8 cellular contexts compared by ENCODE assay signal in genomic region chr2:54724560-54725342, GRCh38. TPM values are rescaled to one million over a fixed set of nuclear protein-coding genes. Genes with fewer than 3 reads are reported as not detected.
DNase-seq lines count a peak whose midpoint lies in the region; ATAC-seq and TF ChIP-seq lines count a peak whose summit lies in the region.

No MANE protein-coding gene starts in this region.

- peak overlapping the region; percentile 72 for H3K9ac ChIP-seq in NT2/D1 (ENCODE audit: insufficient read length, low read depth)

- H3K27me3 ChIP-seq in NT2/D1 (ENCODE audit: insufficient read depth, insufficient read length) (peaks cover 59% of the 10 kb centered on the region), spleen (replicated peaks in 1 of 7) (peaks cover 0 to 33% (median 12%) of the 10 kb centered on the region in 7 donors)

- TF ChIP-seq POLR2A in spleen (IDR thresholded peaks at IDR 0.05) = no peak

- TF ChIP-seq CTCF in astrocyte of the cerebellum (IDR thresholded peaks at IDR 0.05; ENCODE audit: low read depth, low read length, missing control alignments) = no peak
- TF ChIP-seq CTCF in spleen (IDR thresholded peaks at IDR 0.05 in 8 of 11, conservative IDR thresholded peaks at IDR 0.05 in 3 of 11) = no peak

- H3K36me3 ChIP-seq in NT2/D1 (ENCODE audit: insufficient read depth, insufficient read length, low read length) (no peaks in the 10 kb centered on the region), spleen (no peaks in the 10 kb centered on the region)

- intact Hi-C loops in spleen (cut with DNase I; ENCODE audit: low total_unique reads) = loop anchor here (5.0 kb wide), 1 partner anchor 108 kb away; no protein-coding TSS in a partner anchor

- H3K4me3 ChIP-seq in NT2/D1 (ENCODE audit: insufficient read length, low read depth) (peak overlapping the region; percentile 59), astrocyte of the cerebellum (ENCODE audit: low read depth, low read length) (peak overlapping the region; percentile 73), spleen (peak overlapping the region; percentile 61 to 91 (median 82))

- H3K27ac ChIP-seq in spleen = peak overlapping the region in 2 of 8 donors; percentile 79 to 87

- ATAC-seq in GM18873 (IDR thresholded peaks at IDR 0.05; ENCODE audit: low FRiP score, unreplicated experiment) (no peak), GM18858 (IDR thresholded peaks at IDR 0.05; ENCODE audit: unreplicated experiment) (no peak)

- 2 to 4% (median 2%) methylated on average over 34 to 87 of the region's 87 CpGs for WGBS in spleen, 5 donors

- peaks cover 2% of the 10 kb centered on the region for H3K4me1 ChIP-seq in NT2/D1 (ENCODE audit: insufficient read depth, insufficient read length)
- H3K4me1 ChIP-seq in spleen = peaks cover 3 to 31% (median 20%) of the 10 kb centered on the region in 6 donors

- H3K9me3 ChIP-seq in NT2/D1 (ENCODE audit: insufficient read depth, low read length) = no peaks in the 10 kb centered on the region
- H3K9me3 ChIP-seq in spleen = no peaks in the 10 kb centered on the region

- peak; percentile 41 for DNase-seq in activated CD4-positive, CD25-positive, alpha-beta regulatory T cell treated with anti-CD3 and anti-CD28 coated beads, Interleukin-2, amount 50 U/mL, for 72 hours
- no peak for DNase-seq in activated CD4-positive, CD25-positive, alpha-beta regulatory T cell (lab: John Stamatoyannopoulos, UW)
- DNase-seq in NT2/D1 (ENCODE audit: low read depth, low spot score) (no peak), astrocyte of the cerebellum (ENCODE audit: low read depth) (no peak), iPS-NIHi11 (ENCODE audit: low spot score) (peak; percentile 61), spleen (peak; percentile 89)

- in situ Hi-C loops in astrocyte of the cerebellum (cut with HindIII; ENCODE audit: low sequenced_read_pairs) = no loop called here

RNA-seq across cellular contexts. Expression of gene EML6, which starts 1.3 kb away (rescaled TPM):
- total RNA-seq in spleen = 10 to 100 TPM in 1 of 7 donors, 1 to 10 TPM in 6; 4.9 to 18.2 (median 8.5) TPM
- 1 to 10 TPM; 4.7 to 5.9 (median 5.5) TPM for polyA plus RNA-seq in spleen

Comparison
In these comparisons a context has a peak if more than half of its experiments do, and no peak if none do; other contexts are left out.
1. DNase-seq: peak in activated CD4-positive, CD25-positive, alpha-beta regulatory T cell treated with anti-CD3 and anti-CD28 coated beads, Interleukin-2, amount 50 U/mL, for 72 hours (single experiment), iPS-NIHi11 (single experiment) and spleen (single experiment); none in activated CD4-positive, CD25-positive, alpha-beta regulatory T cell (0 of 4), NT2/D1 (single experiment) and astrocyte of the cerebellum (single experiment).
2. Peak in every context shown above with its lines, with median percentiles within 50 percentile points of each other: H3K4me3 ChIP-seq.